Comparison of ENCODE assay signal across 30 cellular contexts in the genomic region with DNA sequence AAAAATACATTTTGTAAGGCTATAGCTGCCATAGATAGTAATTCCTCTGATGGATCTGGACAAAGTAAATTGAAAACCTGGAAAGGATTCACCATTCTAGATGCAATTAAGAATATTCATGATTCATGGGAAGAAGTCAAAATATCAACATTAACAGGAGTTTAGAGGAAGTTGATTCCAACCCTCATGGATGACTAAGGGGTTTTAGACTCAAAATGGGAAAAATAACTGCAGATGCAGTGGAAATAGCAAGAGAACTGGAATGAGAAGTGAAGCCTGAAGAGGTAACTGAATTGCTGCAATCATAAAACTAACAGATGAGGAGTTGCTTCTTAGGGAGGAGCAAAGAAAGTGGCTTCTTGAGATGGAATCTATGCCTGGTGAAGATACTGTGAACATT.
"Had no signal": no experiment of that assay in that cellular context is flagged by ENCODE, and none has a peak within 500 bp of the region (broad histone marks: within the 10 kb centered on the region; RNA-seq: fewer than 3 reads in every experiment).

No MANE protein-coding gene starts in this region.

- H3K4me3 Mint-ChIP-seq: activated CD4-positive, alpha-beta T cell treated with anti-CD3 and anti-CD28 coated beads for 36 hours; activated CD8-positive, alpha-beta memory T cell treated with anti-CD3 and anti-CD28 coated beads, Interleukin-2, amount 10 ng/mL, durations not matched to agents 7 days and 5 days; activated CD8-positive, alpha-beta T cell treated with anti-CD3 and anti-CD28 coated beads, Interleukin-2, amount 10 ng/mL, durations not matched to agents 7 days and 5 days; naive thymus-derived CD4-positive, alpha-beta T cell; neural crest cell; stimulated activated naive B cell treated with anti-CD40 and anti-IgM and Interleukin-4, amounts not matched to agents 10 μg/mL and 1 μg/mL and 100 μg/mL, for 72 hours had no signal

- H3K27ac Mint-ChIP-seq: activated CD4-positive, alpha-beta T cell treated with anti-CD3 and anti-CD28 coated beads for 36 hours; activated CD8-positive, alpha-beta memory T cell treated with anti-CD3 and anti-CD28 coated beads, Interleukin-2, amount 10 ng/mL, durations not matched to agents 7 days and 5 days; activated CD8-positive, alpha-beta T cell treated with anti-CD3 and anti-CD28 coated beads, Interleukin-2, amount 10 ng/mL, durations not matched to agents 7 days and 5 days; activated naive CD4-positive, alpha-beta T cell treated with anti-CD3 and anti-CD28 coated beads, Interleukin-2, amount 50 U/mL, for 72 hours; activated T-helper 2 cell treated with anti-CD3 and anti-CD28 coated beads, Interferon-gamma antibody, Interleukin-2, Interleukin-4, amounts not matched to agents 10 μg/mL and 5 μg/mL and 100 μg/mL, durations not matched to agents 14 hours and 24 hours and 36 hours; naive thymus-derived CD4-positive, alpha-beta T cell; stimulated activated naive B cell treated with anti-CD40 and anti-IgM and Interleukin-4, amounts not matched to agents 10 μg/mL and 1 μg/mL and 100 μg/mL, for 72 hours had no signal

- H3K36me3 ChIP-seq: esophagus muscularis mucosa, gastroesophageal sphincter, pancreas, prostate gland, stomach, suprapubic skin, tibial artery, upper lobe of right lung had no signal

- H3K4me3 ChIP-seq: esophagus muscularis mucosa, gastroesophageal sphincter, hepatocyte, pancreas, prostate gland, smooth muscle cell, stomach, suprapubic skin, tibial artery, upper lobe of right lung had no signal

- DNase-seq: activated CD4-positive, alpha-beta T cell treated with anti-CD3 and anti-CD28 coated beads for 36 hours; activated CD4-positive, CD25-positive, alpha-beta regulatory T cell; activated CD8-positive, alpha-beta memory T cell treated with anti-CD3 and anti-CD28 coated beads, Interleukin-2, amount 10 ng/mL, durations not matched to agents 7 days and 5 days; activated CD8-positive, alpha-beta T cell treated with anti-CD3 and anti-CD28 coated beads, Interleukin-2, amount 10 ng/mL, durations not matched to agents 7 days and 5 days; activated T-cell treated with anti-CD3 and anti-CD28 coated beads, Interleukin-2, amount 50 U/mL, for 48 hours; dermis blood vessel endothelial cell; effector CD4-positive, alpha-beta T cell; left cardiac atrium; left ventricle myocardium superior; mammary epithelial cell; naive thymus-derived CD4-positive, alpha-beta T cell; nucleus accumbens; pancreas; retina; stimulated activated CD4-positive, alpha-beta T cell treated with anti-CD3 and anti-CD28 coated beads, Interleukin-15, amount 100 ng/mL, for 24 hours; stimulated activated CD4-positive, alpha-beta T cell treated with anti-CD3 and anti-CD28 coated beads, Interleukin-2, amount 100 ng/mL, for 24 hours; stimulated activated naive B cell treated with anti-CD40 and anti-IgM and Interleukin-4, amounts not matched to agents 10 μg/mL and 1 μg/mL and 100 μg/mL, for 72 hours; stomach; tibial artery; upper lobe of right lung had no signal

- H3K27ac ChIP-seq: esophagus muscularis mucosa, gastroesophageal sphincter, hepatocyte, pancreas, prostate gland, stomach, suprapubic skin, tibial artery, upper lobe of right lung had no signal

- H3K27me3 ChIP-seq: esophagus muscularis mucosa, gastroesophageal sphincter, hepatocyte, pancreas, stomach, suprapubic skin, tibial artery, upper lobe of right lung had no signal

- H3K79me2 ChIP-seq: hepatocyte had no signal

- H3K4me1 ChIP-seq: esophagus muscularis mucosa, gastroesophageal sphincter, pancreas, prostate gland, stomach, suprapubic skin, tibial artery, upper lobe of right lung had no signal

- H3K4me2 ChIP-seq: hepatocyte, smooth muscle cell had no signal

- ATAC-seq: activated CD4-positive, alpha-beta T cell treated with anti-CD3 and anti-CD28 coated beads for 36 hours; activated CD8-positive, alpha-beta memory T cell treated with anti-CD3 and anti-CD28 coated beads, Interleukin-2, amount 10 ng/mL, durations not matched to agents 7 days and 5 days; activated CD8-positive, alpha-beta T cell treated with anti-CD3 and anti-CD28 coated beads, Interleukin-2, amount 10 ng/mL, durations not matched to agents 7 days and 5 days; activated naive CD4-positive, alpha-beta T cell treated with anti-CD3 and anti-CD28 coated beads, Interleukin-2, amount 50 U/mL, for 72 hours; gastroesophageal sphincter; left cardiac atrium; left ventricle myocardium superior; naive thymus-derived CD4-positive, alpha-beta T cell; pancreas; sciatic nerve; stimulated activated naive B cell treated with anti-CD40 and anti-IgM and Interleukin-4, amounts not matched to agents 10 μg/mL and 1 μg/mL and 100 μg/mL, for 72 hours; upper lobe of right lung had no signal

- H3K9me3 ChIP-seq: esophagus muscularis mucosa, gastroesophageal sphincter, pancreas, prostate gland, stomach, suprapubic skin, tibial artery, upper lobe of right lung had no signal

- H3K27me3 Mint-ChIP-seq: activated CD4-positive, alpha-beta T cell treated with anti-CD3 and anti-CD28 coated beads for 36 hours; activated CD8-positive, alpha-beta memory T cell treated with anti-CD3 and anti-CD28 coated beads, Interleukin-2, amount 10 ng/mL, durations not matched to agents 7 days and 5 days; stimulated activated naive B cell treated with anti-CD40 and anti-IgM and Interleukin-4, amounts not matched to agents 10 μg/mL and 1 μg/mL and 100 μg/mL, for 72 hours had no signal

- H3K4me1 Mint-ChIP-seq: activated CD4-positive, alpha-beta T cell treated with anti-CD3 and anti-CD28 coated beads for 36 hours; activated CD8-positive, alpha-beta memory T cell treated with anti-CD3 and anti-CD28 coated beads, Interleukin-2, amount 10 ng/mL, durations not matched to agents 7 days and 5 days; naive thymus-derived CD4-positive, alpha-beta T cell; stimulated activated naive B cell treated with anti-CD40 and anti-IgM and Interleukin-4, amounts not matched to agents 10 μg/mL and 1 μg/mL and 100 μg/mL, for 72 hours had no signal

- H3K36me3 Mint-ChIP-seq: activated CD8-positive, alpha-beta memory T cell treated with anti-CD3 and anti-CD28 coated beads, Interleukin-2, amount 10 ng/mL, durations not matched to agents 7 days and 5 days; activated naive CD4-positive, alpha-beta T cell treated with anti-CD3 and anti-CD28 coated beads, Interleukin-2, amount 50 U/mL, for 72 hours; naive thymus-derived CD4-positive, alpha-beta T cell; stimulated activated naive B cell treated with anti-CD40 and anti-IgM and Interleukin-4, amounts not matched to agents 10 μg/mL and 1 μg/mL and 100 μg/mL, for 72 hours had no signal

- H2AFZ ChIP-seq: hepatocyte had no signal

- H3K9me3 Mint-ChIP-seq: stimulated activated naive B cell treated with anti-CD40 and anti-IgM and Interleukin-4, amounts not matched to agents 10 μg/mL and 1 μg/mL and 100 μg/mL, for 72 hours had no signal
